In the genomic region with DNA sequence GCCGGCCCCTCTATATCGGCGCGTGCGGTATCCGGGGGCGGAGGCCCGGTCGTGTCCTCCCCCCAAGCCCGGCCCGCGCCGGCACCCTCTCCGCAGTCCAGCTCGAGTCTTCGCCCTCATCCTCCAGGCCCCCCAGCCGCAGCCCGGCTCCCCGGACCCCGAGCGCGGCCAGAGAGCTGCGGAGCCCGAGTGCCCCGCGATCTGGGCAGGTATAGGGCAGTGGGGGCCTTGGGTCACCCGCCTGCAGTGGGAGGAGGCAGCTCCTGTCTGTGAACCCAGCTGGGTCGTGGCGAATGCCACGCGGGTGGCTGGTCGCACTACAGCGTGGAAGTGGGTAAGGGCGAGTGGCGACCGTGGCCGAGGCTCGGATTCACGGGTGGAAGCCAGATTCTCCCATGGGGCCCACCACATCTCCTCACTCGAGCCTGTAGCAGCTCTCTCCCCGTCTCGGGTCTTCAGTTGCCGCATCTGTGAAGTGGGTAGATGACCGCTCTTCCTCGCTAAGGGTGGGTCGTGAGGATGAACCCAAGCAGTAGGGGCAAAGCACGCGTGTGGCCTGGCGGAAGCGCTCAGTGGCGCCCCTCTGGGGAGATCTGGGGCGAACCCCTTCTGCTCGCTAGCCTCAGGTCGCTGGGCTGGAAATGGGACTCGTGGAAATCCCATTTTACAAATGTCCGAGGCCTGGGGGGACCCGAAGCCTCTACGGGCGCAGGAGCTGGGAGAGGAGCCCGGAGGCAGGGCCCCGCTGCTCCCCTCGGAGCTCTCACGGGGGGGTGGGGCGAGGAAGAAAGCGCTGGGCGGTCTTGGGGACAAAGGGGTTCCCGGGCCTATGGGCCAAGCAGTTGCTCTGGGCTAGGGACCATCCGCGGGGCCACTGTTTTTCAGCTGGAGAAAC, we compare ENCODE assay signal across 17 cellular contexts. TPM values are rescaled to one million over a fixed set of nuclear protein-coding genes. Genes with fewer than 3 reads are reported as not detected.
DNase-seq lines count a peak whose midpoint lies in the region; ATAC-seq and TF ChIP-seq lines count a peak whose summit lies in the region.
"Had no signal": no experiment of that assay in that cellular context is flagged by ENCODE, and none has a peak within 500 bp of the region (broad histone marks: within the 10 kb centered on the region; RNA-seq: fewer than 3 reads in every experiment).

No MANE protein-coding gene starts in this region.

- no peaks in the 10 kb centered on the region for H3K9me3 Mint-ChIP-seq in central memory CD8-positive, alpha-beta T cell

- no peaks in the 10 kb centered on the region for H3K79me1 ChIP-seq in mesendoderm (ENCODE audit: low read length)

- H4K8ac ChIP-seq in mesendoderm (ENCODE audit: low read depth, low read length) = no peak overlapping the region

- peak overlapping the region; percentile 45 for H3K23ac ChIP-seq in mesendoderm (ENCODE audit: low read length)

- H3K4me1 ChIP-seq in left ventricle myocardium inferior (peaks cover 21% of the 10 kb centered on the region), right atrium auricular region (peaks cover 0 to 18% of the 10 kb centered on the region in 2 donors), mesendoderm (ENCODE audit: control insufficient read depth, low read depth, low read length) (no peaks in the 10 kb centered on the region), suprapubic skin (peaks cover 22% of the 10 kb centered on the region)

- H3K9ac ChIP-seq in mesendoderm (ENCODE audit: low read length) = no peak overlapping the region

- no peak overlapping the region for H4K5ac ChIP-seq in mesendoderm (ENCODE audit: low read length)

- H3K9me3 ChIP-seq in left ventricle myocardium inferior (replicated peaks) (no peaks in the 10 kb centered on the region), right atrium auricular region (no peaks in the 10 kb centered on the region), suprapubic skin (no peaks in the 10 kb centered on the region)
- H3K9me3 ChIP-seq: neutrophil, uterus had no signal

- intact Hi-C loops in left ventricle myocardium inferior (cut with micrococcal nuclease) = no loop called here

- no peak for TF ChIP-seq POLR2A in suprapubic skin (IDR thresholded peaks at IDR 0.05)

- H3K56ac ChIP-seq in mesendoderm (ENCODE audit: low read length) = peak overlapping the region; percentile 34

- no peak overlapping the region for H3K27ac ChIP-seq in left ventricle myocardium inferior (replicated peaks)
- H3K27ac ChIP-seq in right atrium auricular region = no peak overlapping the region
- H3K27ac ChIP-seq in mesendoderm (ENCODE audit: low read depth, low read length) = no peak overlapping the region
- no peak overlapping the region for H3K27ac ChIP-seq in suprapubic skin
- H3K27ac ChIP-seq: dorsolateral prefrontal cortex, neutrophil, uterus had no signal

- no peak overlapping the region for H2AK5ac ChIP-seq in mesendoderm (ENCODE audit: low read length)

- no peak overlapping the region for H2BK120ac ChIP-seq in mesendoderm (ENCODE audit: low read depth, low read length)

- no peaks in the 10 kb centered on the region for H3K79me2 ChIP-seq in mesendoderm (ENCODE audit: control insufficient read depth, insufficient read depth, low read length)

- H3K4me3 ChIP-seq in left ventricle myocardium inferior = peak overlapping the region; percentile 46
- H3K4me3 ChIP-seq in right atrium auricular region = peak overlapping the region in 1 of 2 donors; percentile 15
- H3K4me3 ChIP-seq in mesendoderm (ENCODE audit: low read length) = no peak overlapping the region
- peak overlapping the region; percentile 42 for H3K4me3 ChIP-seq in suprapubic skin

- no peak overlapping the region for H3K27ac Mint-ChIP-seq in central memory CD8-positive, alpha-beta T cell (ENCODE audit: low read depth)

- no peak for DNase-seq in left ventricle myocardium inferior
- DNase-seq in right atrium auricular region (ENCODE audit: low spot score) = no peak
- no peak for DNase-seq in central memory CD8-positive, alpha-beta T cell (ENCODE audit: low spot score in 2 of 2)
- no peak for DNase-seq in mesendoderm
- DNase-seq in suprapubic skin (ENCODE audit: low spot score in 2 of 2) = no peak
- DNase-seq in stimulated activated CD4-positive, alpha-beta T cell treated with anti-CD3 and anti-CD28 coated beads, Interleukin-4, amount 100 ng/mL, for 24 hours = no peak
- no peak for DNase-seq in GDM1 (lab: John Stamatoyannopoulos, UW)
- DNase-seq: dorsolateral prefrontal cortex, foreskin fibroblast, NCI-H1694, NCI-H748 treated with DMSO at 0.1 percent for 48 hours, T1000, uterus had no signal

- H3K4me2 ChIP-seq in mesendoderm (ENCODE audit: low read length) = peak overlapping the region; percentile 48

- H3K4me3 Mint-ChIP-seq in central memory CD8-positive, alpha-beta T cell = peak overlapping the region; percentile 48

- H2BK5ac ChIP-seq in mesendoderm (ENCODE audit: low read length) = no peak overlapping the region

- H3K27me3 Mint-ChIP-seq in central memory CD8-positive, alpha-beta T cell = peaks cover 54% of the 10 kb centered on the region

- H3K27me3 ChIP-seq in left ventricle myocardium inferior (ENCODE audit: low read depth) (peaks cover 67% of the 10 kb centered on the region), right atrium auricular region (peaks cover 15 to 31% of the 10 kb centered on the region in 2 donors), mesendoderm (ENCODE audit: insufficient read depth, low read length, poor library complexity) (peaks cover 31% of the 10 kb centered on the region), suprapubic skin (peaks cover 60% of the 10 kb centered on the region)

- H3K36me3 ChIP-seq in left ventricle myocardium inferior (no peaks in the 10 kb centered on the region), right atrium auricular region (no peaks in the 10 kb centered on the region), mesendoderm (ENCODE audit: control insufficient read depth, insufficient read depth, low read length) (no peaks in the 10 kb centered on the region), suprapubic skin (no peaks in the 10 kb centered on the region)
- H3K36me3 ChIP-seq: neutrophil, uterus had no signal

- TF ChIP-seq CTCF in left ventricle myocardium inferior (IDR thresholded peaks at IDR 0.05; ENCODE audit: borderline replicate concordance) = no peak
- no peak for TF ChIP-seq CTCF in right atrium auricular region (IDR thresholded peaks at IDR 0.05)
- TF ChIP-seq CTCF in suprapubic skin (IDR thresholded peaks at IDR 0.05) = no peak

- ATAC-seq in central memory CD8-positive, alpha-beta T cell (replicated peaks; ENCODE audit: extremely low read depth, poor library complexity, severe bottlenecking) = no peak
- no peak for ATAC-seq in GM21737 (IDR thresholded peaks at IDR 0.05; ENCODE audit: unreplicated experiment)

- no CpG with 5 or more reads among the region's 69 CpGs for WGBS in mesendoderm (ENCODE audit: extremely low coverage, insufficient coverage, low lambda C conversion rate)
- 42% methylated on average over 18 of the region's 69 CpGs for WGBS in suprapubic skin

- H3K18ac ChIP-seq in mesendoderm (ENCODE audit: low read length) = no peak overlapping the region

- H3K4me1 Mint-ChIP-seq in central memory CD8-positive, alpha-beta T cell = peaks cover 8% of the 10 kb centered on the region

- no peak for TF ChIP-seq EP300 in suprapubic skin (IDR thresholded peaks at IDR 0.05)

- H3K36me3 Mint-ChIP-seq in central memory CD8-positive, alpha-beta T cell (ENCODE audit: insufficient read depth) = no peaks in the 10 kb centered on the region

- no peak overlapping the region for H2BK15ac ChIP-seq in mesendoderm (replicated peaks; ENCODE audit: low read depth)

- no peak overlapping the region for H3K4ac ChIP-seq in mesendoderm (ENCODE audit: low read depth, low read length)

RNA-seq across cellular contexts. Expression of a gene that starts 1.9 kb away (rescaled TPM):
- total RNA-seq in left ventricle myocardium inferior (not detected), right atrium auricular region (not detected), suprapubic skin (not detected)
- polyA plus RNA-seq in mesendoderm (2013, experiment 1 of 2) = 0.07 TPM
- 0.07 TPM for polyA plus RNA-seq in mesendoderm (2013, experiment 2 of 2)
- total RNA-seq: activated CD8-positive, alpha-beta memory T cell treated with anti-CD3 and anti-CD28 coated beads for 36 hours had no signal

RNA-seq across cellular contexts. Expression of a gene that starts 55.0 kb away (rescaled TPM):
- not detected for total RNA-seq in left ventricle myocardium inferior
- total RNA-seq in right atrium auricular region = not detected
- polyA plus RNA-seq in mesendoderm (2013, experiment 1 of 2) = 0.10 TPM
- 0.32 TPM for polyA plus RNA-seq in mesendoderm (2013, experiment 2 of 2)
- total RNA-seq in suprapubic skin = 1 to 10 TPM in 1 of 4 donors, under 1 TPM in 1, not detected in 2; 0.31 to 7.7 TPM
- total RNA-seq: activated CD8-positive, alpha-beta memory T cell treated with anti-CD3 and anti-CD28 coated beads for 36 hours had no signal
- polyA plus RNA-seq: adipose tissue had no signal
